ENCODE assay signal across 1 cellular context in genomic region chr11:65209711-65210360, GRCh38.
TF ChIP-seq lines count a peak whose summit lies in the region.

No MANE protein-coding gene starts in this region.

TF ChIP-seq in WTC11, 78 proteins besides CTCF, POLR2A, EP300 and RAD21 (continued from another document):
- no peak for TF ChIP-seq PRDM15 (CRISPR knock-in tag; IDR thresholded peaks at IDR 0.05)
- no peak for TF ChIP-seq E2F5 (CRISPR knock-in tag; IDR thresholded peaks at IDR 0.05)
- TF ChIP-seq JUN (CRISPR knock-in tag; IDR thresholded peaks at IDR 0.05) = no peak
- no peak for TF ChIP-seq ZNF512 (CRISPR knock-in tag; IDR thresholded peaks at IDR 0.05; ENCODE audit: borderline replicate concordance)
- no peak for TF ChIP-seq ZNF425 (CRISPR knock-in tag; conservative IDR thresholded peaks at IDR 0.05)
- no peak for TF ChIP-seq SMAD4 (CRISPR knock-in tag; IDR thresholded peaks at IDR 0.05)
- no peak for TF ChIP-seq NFYB (CRISPR knock-in tag; conservative IDR thresholded peaks at IDR 0.05; ENCODE audit: low read depth)
TF ChIP-seq in WTC11: peak in this region for 0.
